ENCODE assay signal across 15 cellular contexts in genomic region chr4:165248102-165248501, GRCh38. TPM values are rescaled to one million over a fixed set of nuclear protein-coding genes. Genes with fewer than 3 reads are reported as not detected.
DNase-seq lines count a peak whose midpoint lies in the region; TF ChIP-seq lines count a peak whose summit lies in the region.
"Had no signal": no experiment of that assay in that cellular context is flagged by ENCODE, and none has a peak within 500 bp of the region (broad histone marks: within the 10 kb centered on the region; RNA-seq: fewer than 3 reads in every experiment).

No MANE protein-coding gene starts in this region.

- TF ChIP-seq POLR2A in NB4 (IDR thresholded peaks at IDR 0.05; ENCODE audit: extremely low read depth, insufficient read length), result no peak
- no peak for TF ChIP-seq POLR2A in breast epithelium (IDR thresholded peaks at IDR 0.05)

- peak overlapping the region; percentile 59 for H3K4me2 ChIP-seq in BLaER1

- H3K4me1 ChIP-seq in BLaER1 (peaks cover 35% of the 10 kb centered on the region), breast epithelium (no peaks in the 10 kb centered on the region)
- H3K4me1 ChIP-seq: colonic mucosa, testis had no signal

- TF ChIP-seq CTCF in NB4 (IDR thresholded peaks at IDR 0.05; ENCODE audit: low read depth, low read length) (no peak), breast epithelium (IDR thresholded peaks at IDR 0.05) (no peak)

- no peaks in the 10 kb centered on the region for H3K27me3 ChIP-seq in BLaER1
- H3K27me3 ChIP-seq in breast epithelium, result no peaks in the 10 kb centered on the region
- H3K27me3 ChIP-seq: brain microvascular endothelial cell, colonic mucosa, testis had no signal

- H3K27ac ChIP-seq in BLaER1, result 0 out of 2 replicates have a peak overlapping the region, but pooled peaks have one; percentile 23
- H3K27ac ChIP-seq in epithelial cell of prostate, result peak overlapping the region; percentile 53
- H3K27ac ChIP-seq in breast epithelium, result no peak overlapping the region
- H3K27ac ChIP-seq: brain microvascular endothelial cell, colonic mucosa, testis had no signal

- peak; percentile 2 for DNase-seq in GDM1 (lab: John Stamatoyannopoulos, UW)
- DNase-seq in NB4 (ENCODE audit: low read depth), result peak; percentile 38
- DNase-seq in epithelial cell of prostate (ENCODE audit: low read depth, low spot score), result no peak
- DNase-seq in breast epithelium (ENCODE audit: low spot score in 2 of 2), result no peak
- DNase-seq in NCI-H2171 (lab: John Stamatoyannopoulos, UW), result no peak
- DNase-seq in DMS153 treated with DMSO at 0.1 percent for 48 hours (lab: John Stamatoyannopoulos, UW; ENCODE audit: unreplicated experiment), result no peak
- DNase-seq in putamen (ENCODE audit: low spot score), result no peak
- DNase-seq: brain microvascular endothelial cell, colonic mucosa, NCI-H1930, NCI-H510A, nucleus accumbens, SHP77 treated with DMSO at 0.1 percent for 48 hours, testis had no signal

- H3K9me3 ChIP-seq in BLaER1 (peaks cover 7% of the 10 kb centered on the region; the same call in 1 of the 2 replicates), breast epithelium (no peaks in the 10 kb centered on the region)
- H3K9me3 ChIP-seq: colonic mucosa, testis had no signal

- H3K9ac ChIP-seq in BLaER1, result no peak overlapping the region

- intact Hi-C loops in breast epithelium (cut with DNase I; ENCODE audit: low total_unique reads), result no loop called here

- H3K4me3 ChIP-seq in BLaER1, result no peak overlapping the region
- no peak overlapping the region for H3K4me3 ChIP-seq in NB4 (ENCODE audit: low read depth, low read length)
- H3K4me3 ChIP-seq in breast epithelium, result no peak overlapping the region
- H3K4me3 ChIP-seq: colonic mucosa, testis had no signal

- H3K36me3 ChIP-seq in BLaER1, result peaks cover 46% of the 10 kb centered on the region
- no peaks in the 10 kb centered on the region for H3K36me3 ChIP-seq in breast epithelium
- H3K36me3 ChIP-seq: brain microvascular endothelial cell, colonic mucosa had no signal

- no peaks in the 10 kb centered on the region for H4K20me1 ChIP-seq in BLaER1

RNA-seq across cellular contexts. Expression of gene KLHL2, which starts 40.7 kb away (rescaled TPM):
- total RNA-seq in breast epithelium, result 10 to 100 TPM; 20.2 to 60.4 (median 38.0) TPM

Comparison
In these comparisons a context has a peak if more than half of its experiments do, and no peak if none do; other contexts are left out.
1. H3K27ac ChIP-seq: peak in BLaER1 (single experiment) and epithelial cell of prostate (single experiment); none in breast epithelium (0 of 2).
2. DNase-seq: peak in GDM1 (single experiment) and NB4 (single experiment); none in epithelial cell of prostate (single experiment), breast epithelium (0 of 2), NCI-H2171 (single experiment), DMS153 treated with DMSO at 0.1 percent for 48 hours (single experiment) and putamen (single experiment).